Comparison of ENCODE assay signal across 8 cellular contexts in genomic region chr2:85561280-85562212, GRCh38. TPM values are rescaled to one million over a fixed set of nuclear protein-coding genes. Genes with fewer than 3 reads are reported as not detected.
A peak's percentile ranks its signal among the peaks of the same experiment; 100 is the strongest.
DNase-seq lines count a peak whose midpoint lies in the region; ATAC-seq, FAIRE-seq and TF ChIP-seq lines count a peak whose summit lies in the region.

GGCX (minus strand) TSS chr2:85561493; CDS start chr2:85561428, 65 bp downstream.

- peak within 1 kb of the TSS; percentile 84 to 98 (median 91) for H3K4me3 ChIP-seq in HepG2 (replicated peaks in 1 of 3; ENCODE audit: insufficient read depth in 1 of 3, low read depth in 2 of 3, low read length in 3 of 3)

- in situ Hi-C loops in HepG2 (cut with HindIII; ENCODE audit: extremely low pct_ligation_motif_present, low pct_unique_long_range_greater_than_20kb) = no loop called here

- H3K4me1 Mint-ChIP-seq in dendritic cell treated with granulocyte-macrophage colony-stimulating factor and Interleukin-4, amounts not matched to agents 40 ng/mL and 50 ng/mL, for 4 days (ENCODE audit: low read depth) = peaks cover 61% of the 10 kb centered on the region

- TF ChIP-seq EP300 in HepG2 (IDR thresholded peaks at IDR 0.05; ENCODE audit: low read depth in 2 of 2, low read length in 2 of 2) (peak; percentile 35 to 56; a peak in 3 of 4 replicates), HepG2 (CRISPR knock-in tag; IDR thresholded peaks at IDR 0.05; ENCODE audit: borderline replicate concordance) (peak; percentile 10; the same call in 1 of the 2 replicates)

- TF ChIP-seq POLR2A in HepG2 (IDR thresholded peaks at IDR 0.05; ENCODE audit: insufficient read depth in 1 of 2, low read depth in 2 of 2, low read length in 2 of 2) = peak; percentile 98

- H3K9me3 ChIP-seq in HepG2 (ENCODE audit: low read length) = no peaks in the 10 kb centered on the region

- peaks cover 6% of the 10 kb centered on the region; the same call in 1 of the 2 replicates for H4K20me1 ChIP-seq in HepG2 (ENCODE audit: insufficient read depth, low read length)

- H3K4me2 ChIP-seq in HepG2 (ENCODE audit: low read depth, low read length) = peak within 1 kb of the TSS; percentile 96

- no peaks in the 10 kb centered on the region for H3K9me3 Mint-ChIP-seq in dendritic cell treated with granulocyte-macrophage colony-stimulating factor and Interleukin-4, amounts not matched to agents 40 ng/mL and 50 ng/mL, for 4 days

- H3K27me3 ChIP-seq in HepG2 (ENCODE audit: control insufficient read depth in 1 of 2, insufficient read depth in 2 of 2, low read length in 2 of 2) = peaks cover 0 to 4% of the 10 kb centered on the region in 2 experiments; a peak in 1 of 5 replicates

- ATAC-seq in GM19372 (IDR thresholded peaks at IDR 0.05; ENCODE audit: low read depth, unreplicated experiment) (peak; percentile 92), HG03521 (IDR thresholded peaks at IDR 0.05; ENCODE audit: unreplicated experiment) (peak; percentile 86), HepG2 (peak; percentile 89)

- TF ChIP-seq RAD21 in HepG2 (CRISPR knock-in tag; IDR thresholded peaks at IDR 0.05) = peak; percentile 70

- POLR2A ChIA-PET in HepG2 (lab: Yijun Ruan, JAX) = interaction anchor here (0.8 to 20.8 kb wide), 24 partner anchors 7 to 236 kb away, joined by 3 to 645 read pairs (median 6); partner anchors contain the start of genes C2orf68, ELMOD3, MAT2A and RETSAT

- CTCF ChIA-PET in HepG2 (lab: Yijun Ruan, JAX; ENCODE audit: low intra/inter-chr PET ratio, low total read pairs) = no interaction called here

- BruUV-seq in HepG2 (replicated peaks; lab: Mats Ljungman, UMichigan) = TSS peak; percentile 98

- peak; percentile 48 for TF ChIP-seq CTCF in HepG2 (CRISPR knock-in tag; IDR thresholded peaks at IDR 0.05)

- H3K9ac ChIP-seq in HepG2 (ENCODE audit: insufficient read depth, low read depth, low read length) = peak within 1 kb of the TSS; percentile 92

- H3K4me1 ChIP-seq in HepG2 (ENCODE audit: insufficient read depth, low read length) = peaks cover 59% of the 10 kb centered on the region

- H3K27ac ChIP-seq in HepG2 (ENCODE audit: extremely low read length, insufficient read depth, low read length) = peak within 1 kb of the TSS; percentile 91

- intact Hi-C loops in dendritic cell treated with granulocyte-macrophage colony-stimulating factor and Interleukin-4, amounts not matched to agents 40 ng/mL and 50 ng/mL, for 4 days (cut with micrococcal nuclease) = loop anchor here (1.0 to 2.0 kb wide), 2 partner anchors 17 to 41 kb away; partner anchors contain the start of gene TMEM150A
- intact Hi-C loops in HepG2 (cut with micrococcal nuclease; ENCODE audit: unreplicated experiment) = loop anchor here (1.0 to 2.0 kb wide), 2 partner anchors 15 to 41 kb away; partner anchors contain the start of genes TMEM150A and VAMP8

- peak within 1 kb of the TSS; percentile 56 for H2AFZ ChIP-seq in HepG2 (ENCODE audit: low read length)

- H3K36me3 ChIP-seq in HepG2 (replicated peaks in 1 of 2; ENCODE audit: control insufficient read depth in 1 of 2, insufficient read depth in 2 of 2, low read length in 2 of 2) = peaks cover 3 to 23% of the 10 kb centered on the region in 2 experiments; a peak in 4 of 5 replicates

- peak within 1 kb of the TSS; percentile 99 for H3K27ac Mint-ChIP-seq in dendritic cell treated with granulocyte-macrophage colony-stimulating factor and Interleukin-4, amounts not matched to agents 40 ng/mL and 50 ng/mL, for 4 days

- DNase-seq in C1 segment of cervical spinal cord (lab: John Stamatoyannopoulos, UW) (peak; percentile 54 to 95 (median 87)), NCI-H748 treated with DMSO at 0.1 percent for 48 hours (lab: John Stamatoyannopoulos, UW) (peak; percentile 74), HepG2 (ENCODE audit: low spot score) (peak; percentile 95)
- DNase-seq in activated CD4-positive, alpha-beta T cell treated with anti-CD3 and anti-CD28 coated beads, Interleukin-2, amount 50 U/mL, for 1 hour = peak; percentile 94
- DNase-seq in stimulated activated CD4-positive, alpha-beta T cell treated with anti-CD3 and anti-CD28 coated beads, Interleukin-2, amount 100 ng/mL, for 48 hours = peak; percentile 93

- FAIRE-seq in HepG2 (lab: Jason Lieb, UNC) = peak; percentile 71

- WGBS in HepG2 (ENCODE audit: low lambda C conversion rate) = 5% methylated on average over 58 of the region's 64 CpGs

- no peaks in the 10 kb centered on the region for H3K27me3 Mint-ChIP-seq in dendritic cell treated with granulocyte-macrophage colony-stimulating factor and Interleukin-4, amounts not matched to agents 40 ng/mL and 50 ng/mL, for 4 days

- H3K4me3 Mint-ChIP-seq in dendritic cell treated with granulocyte-macrophage colony-stimulating factor and Interleukin-4, amounts not matched to agents 40 ng/mL and 50 ng/mL, for 4 days = peak within 1 kb of the TSS; percentile 97

- peaks cover 40% of the 10 kb centered on the region for H3K79me2 ChIP-seq in HepG2 (ENCODE audit: insufficient read depth, low read length)

- peaks cover 33% of the 10 kb centered on the region for H3K36me3 Mint-ChIP-seq in dendritic cell treated with granulocyte-macrophage colony-stimulating factor and Interleukin-4, amounts not matched to agents 40 ng/mL and 50 ng/mL, for 4 days (ENCODE audit: low read depth)

TF ChIP-seq in HepG2, 621 proteins besides CTCF, POLR2A, EP300 and RAD21 (continues in another document):
- TF ChIP-seq NCOA5 (CRISPR knock-in tag; IDR thresholded peaks at IDR 0.05) (no peak), SRSF1 (optimal IDR thresholded peaks at IDR 0.05; ENCODE audit: low read depth, low read length) (peak; percentile 30), NR2C2 (CRISPR knock-in tag; IDR thresholded peaks at IDR 0.05; ENCODE audit: borderline replicate concordance) (peak; percentile 84), AKAP8 (CRISPR knock-in tag; IDR thresholded peaks at IDR 0.05) (no peak), NRL (CRISPR knock-in tag; IDR thresholded peaks at IDR 0.05; ENCODE audit: borderline replicate concordance) (peak; percentile 94), ZNF431 (CRISPR knock-in tag; IDR thresholded peaks at IDR 0.05; ENCODE audit: borderline replicate concordance, low read depth) (no peak; the same call in 1 of the 2 replicates), PRPF4 (IDR thresholded peaks at IDR 0.05; ENCODE audit: low read depth, low read length, poor library complexity, severe bottlenecking) (no peak), ZNF180 (CRISPR knock-in tag; IDR thresholded peaks at IDR 0.05; ENCODE audit: borderline replicate concordance, low read depth) (no peak), HINFP (CRISPR knock-in tag; IDR thresholded peaks at IDR 0.05; ENCODE audit: low read depth) (peak; percentile 91), ZNF792 (CRISPR knock-in tag; IDR thresholded peaks at IDR 0.05) (peak; percentile 52; the same call in 1 of the 2 replicates), ZFP36 (IDR thresholded peaks at IDR 0.05; ENCODE audit: borderline replicate concordance, low read depth, low read length, partially characterized antibody) (no peak), MTF2 (CRISPR knock-in tag; IDR thresholded peaks at IDR 0.05; ENCODE audit: borderline replicate concordance) (no peak)

RNA-seq across cellular contexts. Expression of gene GGCX, which starts in this region (rescaled TPM):
- total RNA-seq in HepG2 (2016; rRNA removed; fragmentation: Illumina TruSeq; extraction: Trizol) = 51.3 and 103 TPM in 2 replicates
- 17.1 and 22.7 TPM in 2 replicates for total RNA-seq in HepG2 (2016; cell fraction: cytosol; rRNA removed; fragmentation: Illumina TruSeq; extraction: Trizol; ENCODE audit: low read depth)
- total RNA-seq in HepG2 (2016; cell fraction: insoluble cytoplasmic fraction; rRNA removed; fragmentation: Illumina TruSeq; extraction: Trizol) = 48.3 and 106 TPM in 2 replicates
- total RNA-seq in HepG2 (2016; cell fraction: membrane; rRNA removed; fragmentation: Illumina TruSeq; extraction: Trizol) = 29.4 and 31.6 TPM in 2 replicates
- 105 and 118 TPM in 2 replicates for total RNA-seq in HepG2 (2016; cell fraction: nucleus; rRNA removed; fragmentation: Illumina TruSeq; extraction: Trizol)
- polyA plus RNA-seq in HepG2 (2011; rRNA removed) = 72.5 and 74.9 TPM in 2 replicates
- polyA plus RNA-seq in HepG2 (2011; cell fraction: cytosol; rRNA removed) = 69.2 and 77.6 TPM in 2 replicates
- polyA plus RNA-seq in HepG2 (2011; cell fraction: nucleus; rRNA removed) = 125 and 131 TPM in 2 replicates
- polyA plus RNA-seq in HepG2 (2012) = 61.2 and 76.7 TPM in 2 replicates
- polyA plus RNA-seq in HepG2 (2016; cell fraction: cytosol; fragmentation: Illumina TruSeq; extraction: Trizol; ENCODE audit: low read depth) = 13.3 and 16.7 TPM in 2 replicates
- 30.8 and 40.7 TPM in 2 replicates for polyA plus RNA-seq in HepG2 (2016; cell fraction: insoluble cytoplasmic fraction; fragmentation: Illumina TruSeq; extraction: Trizol; ENCODE audit: low read depth)
- polyA plus RNA-seq in HepG2 (2016; cell fraction: membrane; fragmentation: Illumina TruSeq; extraction: Trizol; ENCODE audit: low read depth) = 17.3 and 20.9 TPM in 2 replicates
- 107 and 111 TPM in 2 replicates for polyA plus RNA-seq in HepG2 (2016; cell fraction: nucleus; fragmentation: Illumina TruSeq; extraction: Trizol; ENCODE audit: insufficient read depth, low read depth)
- polyA minus RNA-seq in HepG2 (2011; rRNA and poly(A)+ RNA removed; ENCODE audit: low replicate concordance) = 104 and 294 TPM in 2 replicates
- 49.5 and 52.3 TPM in 2 replicates for polyA minus RNA-seq in HepG2 (2011; cell fraction: cytosol; rRNA and poly(A)+ RNA removed)
- 129 and 159 TPM in 2 replicates for polyA minus RNA-seq in HepG2 (2011; cell fraction: nucleus; rRNA and poly(A)+ RNA removed)

Comparison
In these comparisons a context has a peak if more than half of its experiments do, and no peak if none do; other contexts are left out.
1. Peak in every context shown above with its lines: DNase-seq, ATAC-seq, H3K4me3 ChIP-seq and H3K27ac ChIP-seq.